22 cellular contexts compared by ENCODE assay signal in the genomic region with DNA sequence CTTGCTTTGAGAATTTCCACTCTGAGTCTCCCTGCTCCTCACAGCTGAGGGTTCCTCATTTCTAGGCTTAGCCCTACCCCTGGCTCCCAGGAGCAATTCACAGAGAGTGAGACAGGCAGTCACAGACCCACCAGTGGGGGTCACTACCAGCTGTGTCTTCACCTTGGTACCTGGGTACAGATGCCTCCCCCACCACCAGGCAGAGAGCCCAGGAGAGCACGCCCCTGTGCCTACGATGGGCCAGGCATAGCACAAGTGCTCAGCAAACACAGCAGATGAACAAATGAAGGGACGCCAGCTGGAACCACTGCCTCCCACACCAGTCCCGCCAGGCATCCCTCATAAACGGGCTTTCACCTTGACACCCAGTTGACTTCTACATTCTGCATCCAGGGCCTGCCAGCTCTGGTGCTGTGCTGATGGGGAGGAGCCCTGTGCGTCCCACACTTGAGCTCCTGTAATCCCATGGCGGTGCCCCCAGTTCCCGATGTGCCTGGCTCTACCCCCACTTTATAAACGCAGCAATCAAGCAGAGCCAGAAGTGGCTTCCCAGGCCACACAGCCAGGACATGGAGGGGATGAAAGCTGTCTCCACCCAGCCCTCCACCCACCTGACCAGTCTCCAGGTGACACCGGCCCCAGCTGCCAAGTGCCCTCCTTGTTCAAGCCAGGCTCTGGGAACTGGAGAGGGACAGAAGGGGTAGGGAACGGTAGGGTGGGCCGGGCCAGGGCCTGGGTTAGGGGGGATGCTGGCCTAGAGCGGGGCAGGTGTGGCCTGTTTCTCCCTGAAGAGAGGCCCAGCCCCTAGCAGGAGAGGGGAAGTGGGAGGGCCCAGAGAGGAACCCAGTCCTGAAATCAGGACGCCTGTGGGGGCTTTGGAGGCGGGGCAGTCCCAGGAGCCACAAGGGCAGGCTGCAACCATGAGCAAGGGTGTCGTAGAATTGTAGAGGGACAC. TPM values are rescaled to one million over a fixed set of nuclear protein-coding genes. Genes with fewer than 3 reads are reported as not detected.
DNase-seq lines count a peak whose midpoint lies in the region; ATAC-seq and TF ChIP-seq lines count a peak whose summit lies in the region.
"Had no signal": no experiment of that assay in that cellular context is flagged by ENCODE, and none has a peak within 500 bp of the region (broad histone marks: within the 10 kb centered on the region; RNA-seq: fewer than 3 reads in every experiment).

No MANE protein-coding gene starts in this region.

- H3K4me1 ChIP-seq in left lung (peaks cover 5 to 7% of the 10 kb centered on the region in 2 donors), testis (peaks cover 14% of the 10 kb centered on the region)

- H3K27ac ChIP-seq in WERI-Rb-1: no peak overlapping the region
- no peak overlapping the region for H3K27ac ChIP-seq in left lung
- no peak overlapping the region for H3K27ac ChIP-seq in testis
- H3K27ac ChIP-seq: cardiac muscle cell, parathyroid adenoma, RWPE1 had no signal

- no peaks in the 10 kb centered on the region for H3K27me3 Mint-ChIP-seq in activated naive CD8-positive, alpha-beta T cell treated with anti-CD3 and anti-CD28 coated beads, Interleukin-2, amount 50 U/mL, for 24 hours

- H3K27ac Mint-ChIP-seq in activated naive CD8-positive, alpha-beta T cell treated with anti-CD3 and anti-CD28 coated beads, Interleukin-2, amount 50 U/mL, for 24 hours: no peak overlapping the region
- H3K27ac Mint-ChIP-seq: activated naive CD8-positive, alpha-beta T cell treated with anti-CD3 and anti-CD28 coated beads, Interleukin-2, amount 10 ng/mL, durations not matched to agents 7 days and 5 days; CD4-positive, CD25-positive, alpha-beta regulatory T cell had no signal

- ATAC-seq in left lung (peak; percentile 80), HG03432 (IDR thresholded peaks at IDR 0.05; ENCODE audit: unreplicated experiment) (no peak)
- ATAC-seq in activated naive CD8-positive, alpha-beta T cell treated with anti-CD3 and anti-CD28 coated beads, Interleukin-2, amount 50 U/mL, for 24 hours: no peak
- ATAC-seq: A549; activated T-cell treated with anti-CD3 and anti-CD28 coated beads, Interleukin-2, amount 50 U/mL, for 4 hours had no signal

- intact Hi-C loops in left lung (cut with DNase I): no loop called here
- intact Hi-C loops in testis (cut with DNase I; ENCODE audit: low total_unique reads): no loop called here

- DNase-seq in activated CD8-positive, alpha-beta memory T cell treated with anti-CD3 and anti-CD28 coated beads for 24 hours: peak; percentile 35
- DNase-seq in activated CD8-positive, alpha-beta memory T cell treated with anti-CD3 and anti-CD28 coated beads, Interleukin-2, amount 50 U/mL, for 48 hours: no peak
- DNase-seq in WERI-Rb-1 (no peak), left lung (no peak), testis (peak; percentile 53), NCI-H748 treated with DMSO at 0.1 percent for 48 hours (lab: John Stamatoyannopoulos, UW) (no peak)
- no peak for DNase-seq in activated naive CD8-positive, alpha-beta T cell treated with anti-CD3 and anti-CD28 coated beads, Interleukin-2, amount 50 U/mL, for 24 hours
- DNase-seq: activated CD4-positive, alpha-beta T cell treated with anti-CD3 and anti-CD28 coated beads, Interleukin-2, amount 50 U/mL, for 4 hours; activated naive CD8-positive, alpha-beta T cell treated with anti-CD3 and anti-CD28 coated beads, Interleukin-2, amount 10 ng/mL, durations not matched to agents 7 days and 5 days; activated T-cell treated with anti-CD3 and anti-CD28 coated beads, Interleukin-2, amount 50 U/mL, for 4 hours; CD4-positive, CD25-positive, alpha-beta regulatory T cell; effector memory CD4-positive, alpha-beta T cell; Kasumi-1; NCI-H1417 treated with DMSO at 0.1 percent for 48 hours; SW 1271 had no signal

- H3K36me3 Mint-ChIP-seq in activated naive CD8-positive, alpha-beta T cell treated with anti-CD3 and anti-CD28 coated beads, Interleukin-2, amount 50 U/mL, for 24 hours (ENCODE audit: low read depth): no peaks in the 10 kb centered on the region
- H3K36me3 Mint-ChIP-seq: activated naive CD8-positive, alpha-beta T cell treated with anti-CD3 and anti-CD28 coated beads, Interleukin-2, amount 10 ng/mL, durations not matched to agents 7 days and 5 days; CD4-positive, CD25-positive, alpha-beta regulatory T cell had no signal

- TF ChIP-seq POLR2A in testis (IDR thresholded peaks at IDR 0.05): no peak

- no peaks in the 10 kb centered on the region for H3K27me3 ChIP-seq in WERI-Rb-1 (ENCODE audit: insufficient read depth, low read depth, severe bottlenecking)
- no peaks in the 10 kb centered on the region for H3K27me3 ChIP-seq in left lung
- H3K27me3 ChIP-seq in testis: no peaks in the 10 kb centered on the region
- H3K27me3 ChIP-seq: cardiac muscle cell had no signal

- 56 to 77% methylated on average over 14 to 16 of the region's 16 CpGs for WGBS in testis, 2 donors

- no peaks in the 10 kb centered on the region for H3K9me3 ChIP-seq in WERI-Rb-1 (ENCODE audit: severe bottlenecking)
- no peaks in the 10 kb centered on the region for H3K9me3 ChIP-seq in left lung
- no peaks in the 10 kb centered on the region for H3K9me3 ChIP-seq in testis
- H3K9me3 ChIP-seq: A549 had no signal

- H3K36me3 ChIP-seq in WERI-Rb-1 (no peaks in the 10 kb centered on the region), left lung (no peaks in the 10 kb centered on the region), testis (ENCODE audit: low read depth, missing control alignments) (no peaks in the 10 kb centered on the region)
- H3K36me3 ChIP-seq: cardiac muscle cell had no signal

- no peaks in the 10 kb centered on the region for H3K9me3 Mint-ChIP-seq in activated naive CD8-positive, alpha-beta T cell treated with anti-CD3 and anti-CD28 coated beads, Interleukin-2, amount 50 U/mL, for 24 hours
- H3K9me3 Mint-ChIP-seq: activated naive CD8-positive, alpha-beta T cell treated with anti-CD3 and anti-CD28 coated beads, Interleukin-2, amount 10 ng/mL, durations not matched to agents 7 days and 5 days; activated T-cell treated with anti-CD3 and anti-CD28 coated beads, Interleukin-2, amount 50 U/mL, for 4 hours had no signal

- H3K4me3 ChIP-seq in WERI-Rb-1 (ENCODE audit: low read depth, low read length) (no peak overlapping the region), left lung (no peak overlapping the region), testis (no peak overlapping the region)
- H3K4me3 ChIP-seq: A549, cardiac muscle cell had no signal

- TF ChIP-seq CTCF in WERI-Rb-1 (IDR thresholded peaks at IDR 0.05; ENCODE audit: low read depth, low read length) (0 out of 2 replicates have a peak, but pooled peaks have one; percentile 12), left lung (IDR thresholded peaks at IDR 0.05) (no peak), testis (IDR thresholded peaks at IDR 0.05) (no peak)

- H3K4me3 Mint-ChIP-seq in activated naive CD8-positive, alpha-beta T cell treated with anti-CD3 and anti-CD28 coated beads, Interleukin-2, amount 50 U/mL, for 24 hours: no peak overlapping the region
- H3K4me3 Mint-ChIP-seq: activated naive CD8-positive, alpha-beta T cell treated with anti-CD3 and anti-CD28 coated beads, Interleukin-2, amount 10 ng/mL, durations not matched to agents 7 days and 5 days; activated T-cell treated with anti-CD3 and anti-CD28 coated beads, Interleukin-2, amount 50 U/mL, for 4 hours; CD4-positive, CD25-positive, alpha-beta regulatory T cell had no signal

- H3K4me1 Mint-ChIP-seq in activated naive CD8-positive, alpha-beta T cell treated with anti-CD3 and anti-CD28 coated beads, Interleukin-2, amount 50 U/mL, for 24 hours: no peaks in the 10 kb centered on the region
- H3K4me1 Mint-ChIP-seq: activated naive CD8-positive, alpha-beta T cell treated with anti-CD3 and anti-CD28 coated beads, Interleukin-2, amount 10 ng/mL, durations not matched to agents 7 days and 5 days; CD4-positive, CD25-positive, alpha-beta regulatory T cell had no signal

RNA-seq across cellular contexts. Expression of gene SCTR, which starts 42.5 kb away (rescaled TPM):
- total RNA-seq in left lung (10 to 100 TPM; 10.1 to 13.7 TPM), testis (1 to 10 TPM; 1.1 to 2.0 TPM)
- 6.6 TPM for polyA plus RNA-seq in testis (ENCODE audit: insufficient read depth, low read depth, low replicate concordance)
- total RNA-seq: activated naive CD8-positive, alpha-beta T cell treated with anti-CD3 and anti-CD28 coated beads, Interleukin-2, amount 10 ng/mL, durations not matched to agents 7 days and 5 days; activated T-cell treated with anti-CD3 and anti-CD28 coated beads, Interleukin-2, amount 50 U/mL, for 4 hours; CD4-positive, CD25-positive, alpha-beta regulatory T cell; fibroblast of lung; urinary bladder had no signal
- polyA plus RNA-seq: A549; cardiac muscle cell; CD4-positive, CD25-positive, alpha-beta regulatory T cell; fibroblast of lung; urinary bladder had no signal

RNA-seq across cellular contexts. Expression of gene TMEM37, which starts 50.1 kb away (rescaled TPM):
- total RNA-seq in left lung (10 to 100 TPM; 15.3 to 31.2 TPM), testis (10 to 100 TPM in 1 of 2 donors, 1 to 10 TPM in 1; 7.0 to 14.2 TPM)
- 9.0 TPM for polyA plus RNA-seq in testis (ENCODE audit: insufficient read depth, low read depth, low replicate concordance)
- total RNA-seq: activated naive CD8-positive, alpha-beta T cell treated with anti-CD3 and anti-CD28 coated beads, Interleukin-2, amount 10 ng/mL, durations not matched to agents 7 days and 5 days; CD4-positive, CD25-positive, alpha-beta regulatory T cell had no signal

Comparison
In these comparisons a context has a peak if more than half of its experiments do, and no peak if none do; other contexts are left out.
1. DNase-seq: peak in activated CD8-positive, alpha-beta memory T cell treated with anti-CD3 and anti-CD28 coated beads for 24 hours (single experiment) and testis (single experiment); none in activated CD8-positive, alpha-beta memory T cell treated with anti-CD3 and anti-CD28 coated beads, Interleukin-2, amount 50 U/mL, for 48 hours (single experiment), WERI-Rb-1 (single experiment), left lung (0 of 2), activated naive CD8-positive, alpha-beta T cell treated with anti-CD3 and anti-CD28 coated beads, Interleukin-2, amount 50 U/mL, for 24 hours (single experiment) and NCI-H748 treated with DMSO at 0.1 percent for 48 hours (single experiment).